ENCODE assay signal across 1 cellular context in genomic region chr2:75808039-75808438, GRCh38.
TF ChIP-seq lines count a peak whose summit lies in the region.

No MANE protein-coding gene starts in this region.

TF ChIP-seq in HepG2, 621 proteins besides CTCF, POLR2A, EP300 and RAD21 (continued from another document):
- TF ChIP-seq ZBTB40 (IDR thresholded peaks at IDR 0.05) = no peak
- TF ChIP-seq ZBTB40 (CRISPR knock-in tag; IDR thresholded peaks at IDR 0.05) = no peak
- no peak for TF ChIP-seq CERS6 (CRISPR knock-in tag; IDR thresholded peaks at IDR 0.05)
- no peak for TF ChIP-seq FOXM1 (CRISPR knock-in tag; IDR thresholded peaks at IDR 0.05)
- no peak for TF ChIP-seq FLYWCH1 (CRISPR knock-in tag; IDR thresholded peaks at IDR 0.05)
- TF ChIP-seq MBD4 (IDR thresholded peaks at IDR 0.05; ENCODE audit: borderline replicate concordance, low read length) = no peak
- no peak for TF ChIP-seq ATF1 (CRISPR knock-in tag; IDR thresholded peaks at IDR 0.05)
- TF ChIP-seq HOMEZ (CRISPR knock-in tag; IDR thresholded peaks at IDR 0.05; ENCODE audit: low read depth) = no peak
- no peak for TF ChIP-seq MAX (IDR thresholded peaks at IDR 0.05)
